In the genomic region with DNA sequence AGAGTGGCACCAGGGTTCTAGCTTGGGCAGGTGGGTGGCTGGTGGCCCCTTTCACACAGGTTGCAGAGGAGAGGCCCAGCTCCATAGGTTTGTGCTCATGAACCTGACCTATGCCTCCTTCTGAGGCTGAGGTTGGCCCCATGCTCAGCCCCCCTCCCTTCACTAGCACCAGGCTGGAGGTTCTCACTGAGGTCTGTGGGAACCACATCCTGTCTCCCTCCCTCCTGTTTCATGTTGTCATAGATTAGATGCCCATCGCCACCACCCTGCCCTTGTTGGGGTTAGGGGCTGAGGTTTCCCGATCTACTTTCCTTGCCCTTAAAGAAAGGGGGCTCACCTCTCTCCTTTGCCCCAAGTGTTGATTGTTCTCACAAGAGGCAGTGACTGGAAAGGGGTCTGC, we compare ENCODE assay signal across 24 cellular contexts. TPM values are rescaled to one million over a fixed set of nuclear protein-coding genes. Genes with fewer than 3 reads are reported as not detected.
DNase-seq lines count a peak whose midpoint lies in the region; ATAC-seq and TF ChIP-seq lines count a peak whose summit lies in the region.
"Had no signal": no experiment of that assay in that cellular context is flagged by ENCODE, and none has a peak within 500 bp of the region (broad histone marks: within the 10 kb centered on the region; RNA-seq: fewer than 3 reads in every experiment).

No MANE protein-coding gene starts in this region.

- 78 to 100% methylated on average over 2 of the region's 2 CpGs for WGBS in body of pancreas, 2 donors

- POLR2A ChIA-PET in A673 (lab: Charles Lee; ENCODE audit: low non-redundant PET): no interaction called here

- no TSS peak for BruUV-seq in A673 (replicated peaks; lab: Mats Ljungman, UMichigan)

- H3K27me3 ChIP-seq in CD4-positive, CD25-positive, alpha-beta regulatory T cell (ENCODE audit: control insufficient read depth, insufficient read depth, low read length): no peaks in the 10 kb centered on the region
- no peaks in the 10 kb centered on the region for H3K27me3 ChIP-seq in body of pancreas
- H3K27me3 ChIP-seq in A673 (replicated peaks; ENCODE audit: insufficient read depth, low read depth, low read length, poor library complexity): peaks cover 39% of the 10 kb centered on the region
- H3K27me3 ChIP-seq: adrenal gland had no signal

- DNase-seq in NK-92 treated with Interleukin-12 subunit alpha and Interleukin-12 subunit beta, amount 100 ng/mL, for 24 hours (lab: John Stamatoyannopoulos, UW): peak; percentile 48
- DNase-seq in NK-92 (lab: John Stamatoyannopoulos, UW; ENCODE audit: unreplicated experiment) (no peak), UCSD-AML1 (lab: John Stamatoyannopoulos, UW; ENCODE audit: unreplicated experiment) (peak; percentile 30), immature natural killer cell (peak; percentile 58 to 61 (median 58)), DMS 273 (lab: John Stamatoyannopoulos, UW; ENCODE audit: unreplicated experiment) (no peak), body of pancreas (no peak), A673 (ENCODE audit: low spot score) (no peak)
- DNase-seq in CD4-positive, CD25-positive, alpha-beta regulatory T cell: peak in 2 of 3 donors; percentile 18 to 55
- DNase-seq: adrenal gland; AML-193; H9; mammary epithelial cell; NCI-H1105; NCI-H2081; NCI-H446 treated with DMSO at 0.1 percent for 48 hours; PC-9; SHP77 treated with DMSO at 0.1 percent for 48 hours; stimulated activated CD4-positive, alpha-beta T cell treated with anti-CD3 and anti-CD28 coated beads, Interleukin-4, amount 100 ng/mL, for 4 hours; SW 1271 had no signal

- H3K4me3 ChIP-seq in CD4-positive, CD25-positive, alpha-beta regulatory T cell (ENCODE audit: low read depth, low read length): no peak overlapping the region
- no peak overlapping the region for H3K4me3 ChIP-seq in body of pancreas
- H3K4me3 ChIP-seq in A673 (ENCODE audit: low read depth, low read length, poor library complexity, severe bottlenecking): no peak overlapping the region
- H3K4me3 ChIP-seq: adrenal gland, breast epithelium, coronary artery, PC-9 had no signal

- no peaks in the 10 kb centered on the region for H3K9me3 Mint-ChIP-seq in CD4-positive, CD25-positive, alpha-beta regulatory T cell
- no peaks in the 10 kb centered on the region for H3K9me3 Mint-ChIP-seq in immature natural killer cell
- H3K9me3 Mint-ChIP-seq: H9, type B pancreatic cell had no signal

- peak; percentile 76 to 81 for ATAC-seq in CD4-positive, CD25-positive, alpha-beta regulatory T cell (ENCODE audit: low read depth in 2 of 2)
- no peak for ATAC-seq in body of pancreas

- H3K27ac Mint-ChIP-seq in CD4-positive, CD25-positive, alpha-beta regulatory T cell: peak overlapping the region in 2 of 3 donors; percentile 55 to 56
- peak overlapping the region in 4 of 6 donors; percentile 0 to 75 (median 46) for H3K27ac Mint-ChIP-seq in immature natural killer cell
- H3K27ac Mint-ChIP-seq: type B pancreatic cell had no signal

- no peak for TF ChIP-seq POLR2A in body of pancreas (IDR thresholded peaks at IDR 0.05)

- H3K4me3 Mint-ChIP-seq in CD4-positive, CD25-positive, alpha-beta regulatory T cell: no peak overlapping the region
- H3K4me3 Mint-ChIP-seq in immature natural killer cell: peak overlapping the region in 4 of 5 donors; percentile 3 to 71 (median 52)
- H3K4me3 Mint-ChIP-seq: H9, type B pancreatic cell had no signal

- intact Hi-C loops in body of pancreas (cut with DNase I) (no loop called here), A673 (cut with micrococcal nuclease; ENCODE audit: unreplicated experiment) (no loop called here)

- no peak for TF ChIP-seq CTCF in body of pancreas (IDR thresholded peaks at IDR 0.05)
- TF ChIP-seq CTCF in A673 (conservative IDR thresholded peaks at IDR 0.05; ENCODE audit: low read depth, low read length): no peak

- no peak overlapping the region for H3K27ac ChIP-seq in CD4-positive, CD25-positive, alpha-beta regulatory T cell (ENCODE audit: insufficient read depth, low read length, poor library complexity, severe bottlenecking)
- H3K27ac ChIP-seq in body of pancreas: no peak overlapping the region
- H3K27ac ChIP-seq in A673 (ENCODE audit: low read depth, low read length, poor library complexity, severe bottlenecking): no peak overlapping the region
- H3K27ac ChIP-seq: 22Rv1, adrenal gland, breast epithelium, coronary artery, PC-9 had no signal

- no peaks in the 10 kb centered on the region for H3K36me3 ChIP-seq in CD4-positive, CD25-positive, alpha-beta regulatory T cell (ENCODE audit: control insufficient read depth, insufficient read depth, low read length)
- H3K36me3 ChIP-seq in body of pancreas (replicated peaks in 1 of 2; ENCODE audit: insufficient read depth in 1 of 2, low read depth in 2 of 2): no peaks in the 10 kb centered on the region
- no peaks in the 10 kb centered on the region for H3K36me3 ChIP-seq in A673 (ENCODE audit: insufficient read depth, low read length, poor library complexity, severe bottlenecking)
- H3K36me3 ChIP-seq: adrenal gland, breast epithelium had no signal

- H3K4me1 ChIP-seq in CD4-positive, CD25-positive, alpha-beta regulatory T cell (ENCODE audit: control insufficient read depth, insufficient read depth, low read length, poor library complexity, severe bottlenecking): peaks cover 15% of the 10 kb centered on the region
- H3K4me1 ChIP-seq in body of pancreas (no peaks in the 10 kb centered on the region), A673 (ENCODE audit: insufficient read depth, low read length, poor library complexity, severe bottlenecking) (no peaks in the 10 kb centered on the region)
- H3K4me1 ChIP-seq: adrenal gland, breast epithelium had no signal

- CTCF ChIA-PET in A673 (lab: Charles Lee): no interaction called here

- H3K4me1 Mint-ChIP-seq in CD4-positive, CD25-positive, alpha-beta regulatory T cell: peaks cover 6 to 20% (median 10%) of the 10 kb centered on the region in 4 donors
- H3K4me1 Mint-ChIP-seq in immature natural killer cell: peaks cover 17% of the 10 kb centered on the region in 2 donors

- no peaks in the 10 kb centered on the region for H3K36me3 Mint-ChIP-seq in CD4-positive, CD25-positive, alpha-beta regulatory T cell
- H3K36me3 Mint-ChIP-seq in immature natural killer cell: peaks cover 0 to 3% (median 0%) of the 10 kb centered on the region in 3 donors
- H3K36me3 Mint-ChIP-seq: type B pancreatic cell had no signal

- peaks cover 14% of the 10 kb centered on the region for H3K27me3 Mint-ChIP-seq in CD4-positive, CD25-positive, alpha-beta regulatory T cell
- peaks cover under 1 to 17% (median 10%) of the 10 kb centered on the region in 3 donors for H3K27me3 Mint-ChIP-seq in immature natural killer cell (ENCODE audit: low read depth in 3 of 3)

- H3K9me3 ChIP-seq in CD4-positive, CD25-positive, alpha-beta regulatory T cell (ENCODE audit: control insufficient read depth in 2 of 2, low read length in 2 of 2): no peaks in the 10 kb centered on the region
- H3K9me3 ChIP-seq in body of pancreas: no peaks in the 10 kb centered on the region
- no peaks in the 10 kb centered on the region for H3K9me3 ChIP-seq in A673 (ENCODE audit: low read depth, low read length, poor library complexity, severe bottlenecking)
- H3K9me3 ChIP-seq: adrenal gland, breast epithelium had no signal

RNA-seq across cellular contexts. Expression of gene NEUROG3, which starts 14.7 kb away (rescaled TPM):
- total RNA-seq in CD4-positive, CD25-positive, alpha-beta regulatory T cell: not detected
- polyA plus RNA-seq in CD4-positive, CD25-positive, alpha-beta regulatory T cell: not detected
- polyA plus RNA-seq in immature natural killer cell: not detected
- not detected for total RNA-seq in body of pancreas
- not detected in 2 replicates for total RNA-seq in A673 (2021)
- total RNA-seq: breast epithelium, H9, mammary epithelial cell, osteoblast, PC-9 had no signal
- polyA plus RNA-seq: mammary epithelial cell had no signal

Comparison
In these comparisons a context has a peak if more than half of its experiments do, and no peak if none do; other contexts are left out.
1. DNase-seq: peak in NK-92 treated with Interleukin-12 subunit alpha and Interleukin-12 subunit beta, amount 100 ng/mL, for 24 hours (single experiment), CD4-positive, CD25-positive, alpha-beta regulatory T cell (2 of 3), UCSD-AML1 (single experiment) and immature natural killer cell (3 of 3); none in NK-92 (single experiment), DMS 273 (single experiment), body of pancreas (0 of 4) and A673 (single experiment).
2. H3K4me3 Mint-ChIP-seq: peak in immature natural killer cell (4 of 5); none in CD4-positive, CD25-positive, alpha-beta regulatory T cell (0 of 4).